18 cellular contexts compared by ENCODE assay signal in the genomic region with DNA sequence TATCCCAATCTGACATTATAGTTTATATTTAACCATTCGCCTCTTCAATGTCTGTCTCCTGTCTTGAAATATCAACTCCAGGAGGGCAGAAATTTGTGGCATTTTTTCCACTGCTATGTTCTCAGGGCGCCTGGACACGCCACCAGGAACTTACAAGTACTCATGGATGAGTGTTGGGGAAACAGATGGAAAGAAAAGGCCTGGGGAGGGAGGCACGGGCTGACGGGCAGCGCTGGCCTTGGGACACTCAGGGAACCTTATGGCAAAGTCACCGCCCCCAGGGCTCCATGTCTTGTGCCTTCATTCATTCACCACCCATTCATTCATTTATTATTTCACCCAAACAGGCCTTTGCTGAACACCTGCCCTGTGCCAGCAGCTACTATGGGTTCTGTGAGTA.
"Had no signal": no experiment of that assay in that cellular context is flagged by ENCODE, and none has a peak within 500 bp of the region (broad histone marks: within the 10 kb centered on the region; RNA-seq: fewer than 3 reads in every experiment).

No MANE protein-coding gene starts in this region.

- H3K27ac Mint-ChIP-seq: activated CD8-positive, alpha-beta T cell treated with anti-CD3 and anti-CD28 coated beads, Interleukin-2, amount 10 ng/mL, durations not matched to agents 7 days and 5 days; activated naive CD8-positive, alpha-beta T cell; activated T-cell treated with anti-CD3 and anti-CD28 coated beads, Interleukin-2, amount 50 U/mL, for 24 hours; activated T-helper 2 cell treated with anti-CD3 and anti-CD28 coated beads, Interferon-gamma antibody, Interleukin-2, Interleukin-4, amounts not matched to agents 10 μg/mL and 5 μg/mL and 100 μg/mL, durations not matched to agents 14 hours and 24 hours and 36 hours; endodermal cell; nephron progenitor cell; progenitor cell of endocrine pancreas had no signal

- ATAC-seq: activated CD8-positive, alpha-beta T cell treated with anti-CD3 and anti-CD28 coated beads, Interleukin-2, amount 10 ng/mL, durations not matched to agents 7 days and 5 days; gastroesophageal sphincter; left ventricle myocardium superior; stimulated activated naive CD8-positive, alpha-beta T cell treated with anti-CD3 and anti-CD28 coated beads, Interleukin-15, Interleukin-2, amounts not matched to agents 100 U/mL and 50 U/mL, for 24 hours had no signal

- H3K9me3 Mint-ChIP-seq: activated T-cell treated with anti-CD3 and anti-CD28 coated beads, Interleukin-2, amount 50 U/mL, for 24 hours; activated T-helper 2 cell treated with anti-CD3 and anti-CD28 coated beads, Interferon-gamma antibody, Interleukin-2, Interleukin-4, amounts not matched to agents 10 μg/mL and 5 μg/mL and 100 μg/mL, durations not matched to agents 14 hours and 24 hours and 36 hours; endodermal cell had no signal

- H3K4me3 Mint-ChIP-seq: activated CD8-positive, alpha-beta T cell treated with anti-CD3 and anti-CD28 coated beads, Interleukin-2, amount 10 ng/mL, durations not matched to agents 7 days and 5 days; activated naive CD8-positive, alpha-beta T cell; activated T-cell treated with anti-CD3 and anti-CD28 coated beads, Interleukin-2, amount 50 U/mL, for 24 hours; endodermal cell; nephron progenitor cell had no signal

- H3K36me3 Mint-ChIP-seq: activated naive CD8-positive, alpha-beta T cell had no signal

- DNase-seq: activated CD4-positive, alpha-beta T cell treated with anti-CD3 and anti-CD28 coated beads for 1 hour; activated CD4-positive, alpha-beta T cell treated with anti-CD3 and anti-CD28 coated beads, Interleukin-2, amount 50 U/mL, for 1 hour; activated CD8-positive, alpha-beta T cell treated with anti-CD3 and anti-CD28 coated beads, Interleukin-2, amount 10 ng/mL, durations not matched to agents 7 days and 5 days; activated naive CD4-positive, alpha-beta T cell; activated T-cell treated with anti-CD3 and anti-CD28 coated beads, Interleukin-2, amount 50 U/mL, for 24 hours; cortex of kidney; endodermal cell; hypothalamus; left ventricle myocardium superior; nephron progenitor cell; retina; stimulated activated CD4-positive, alpha-beta T cell treated with anti-CD3 and anti-CD28 coated beads, Interleukin-4, amount 100 ng/mL, for 24 hours; stimulated activated naive CD8-positive, alpha-beta T cell treated with anti-CD3 and anti-CD28 coated beads, Interleukin-15, Interleukin-2, amounts not matched to agents 100 U/mL and 50 U/mL, for 24 hours; thyroid gland had no signal

- H3K27me3 Mint-ChIP-seq: progenitor cell of endocrine pancreas had no signal
